19 cellular contexts compared by ENCODE assay signal in genomic region chr1:182113879-182114626, GRCh38. TPM values are rescaled to one million over a fixed set of nuclear protein-coding genes. Genes with fewer than 3 reads are reported as not detected.
DNase-seq lines count a peak whose midpoint lies in the region; ATAC-seq, FAIRE-seq and TF ChIP-seq lines count a peak whose summit lies in the region.
"Had no signal": no experiment of that assay in that cellular context is flagged by ENCODE, and none has a peak within 500 bp of the region (broad histone marks: within the 10 kb centered on the region; RNA-seq: fewer than 3 reads in every experiment).

No MANE protein-coding gene starts in this region.

- H3K9ac ChIP-seq in Loucy (ENCODE audit: low read depth, low read length, poor library complexity, severe bottlenecking), result no peak overlapping the region
- no peak overlapping the region for H3K9ac ChIP-seq in K562 (ENCODE audit: insufficient read depth in 1 of 2, low read depth in 2 of 2, low read length in 2 of 2)

- no peak for FAIRE-seq in K562 (lab: Jason Lieb, UNC)
- FAIRE-seq: colon, GM12891 had no signal

- H3K9me1 ChIP-seq in K562 (ENCODE audit: control insufficient read depth, insufficient read depth, low read length), result no peaks in the 10 kb centered on the region

- H3K4me1 ChIP-seq in Loucy (ENCODE audit: insufficient read depth, low read length, poor library complexity, severe bottlenecking), result no peaks in the 10 kb centered on the region
- H3K4me1 ChIP-seq in K562 (replicated peaks in 1 of 2; ENCODE audit: control insufficient read depth in 2 of 2, insufficient read depth in 2 of 2, low read length in 2 of 2), result peaks cover 0 to 3% of the 10 kb centered on the region in 2 experiments; a peak in 3 of 5 replicates
- H3K4me1 ChIP-seq: sigmoid colon had no signal

- H4K20me1 ChIP-seq in Loucy (ENCODE audit: insufficient read depth, low read length, poor library complexity, severe bottlenecking) (no peaks in the 10 kb centered on the region), K562 (replicated peaks; ENCODE audit: control insufficient read depth, insufficient read depth, low read length) (no peaks in the 10 kb centered on the region)

- TF ChIP-seq CTCF in Loucy (conservative IDR thresholded peaks at IDR 0.05; ENCODE audit: low read length) (no peak), K562 (IDR thresholded peaks at IDR 0.05 in 2 of 3, conservative IDR thresholded peaks at IDR 0.05 in 1 of 3; ENCODE audit: insufficient read depth in 2 of 3, low read depth in 1 of 3, low read length in 3 of 3) (no peak)

- 7% methylated on average over 9 of the region's 9 CpGs for WGBS in K562 (ENCODE audit: insufficient coverage, low coverage, missing lambda C conversion rate)

- intact Hi-C loops in K562 (cut with micrococcal nuclease) (no loop called here), left colon (cut with DNase I, micrococcal nuclease) (no loop called here)

- DNase-seq in K562 (ENCODE audit: extremely low read depth in 1 of 4, low spot score in 3 of 4) (no peak), left colon (no peak), putamen (ENCODE audit: low spot score) (peak; percentile 95)
- DNase-seq: activated effector memory CD4-positive, alpha-beta T cell treated with anti-CD3 and anti-CD28 coated beads, Interleukin-2, amount 50 U/mL, for 16 hours; NCI-H2227 treated with DMSO at 0.1 percent for 48 hours; sigmoid colon; stimulated activated naive CD8-positive, alpha-beta T cell treated with anti-CD3 and anti-CD28 coated beads, Interleukin-15, Interleukin-2, amounts not matched to agents 100 U/mL and 50 U/mL, for 24 hours; T-helper 1 cell had no signal

- peak overlapping the region; percentile 55; the same call in 1 of the 2 replicates for H2AFZ ChIP-seq in Loucy (ENCODE audit: low read length)
- 0 out of 2 replicates have a peak overlapping the region, but pooled peaks have one; percentile 15 for H2AFZ ChIP-seq in K562 (ENCODE audit: low read depth, low read length)

- POLR2A ChIA-PET in K562 (lab: Yijun Ruan, JAX), result interaction anchor here (0.8 to 1.0 kb wide), 4 partner anchors 16 to 283 kb away, joined by 3 to 4 read pairs (median 3); no protein-coding TSS in a partner anchor

- H3K4me3 ChIP-seq in Loucy (ENCODE audit: low read length, poor library complexity, severe bottlenecking) (no peak overlapping the region), K562 (no peak overlapping the region)
- H3K4me3 ChIP-seq: sigmoid colon had no signal

- no peak for TF ChIP-seq POLR2A in K562 (conservative IDR thresholded peaks at IDR 0.05)

- no peaks in the 10 kb centered on the region for H3K9me3 ChIP-seq in Loucy (ENCODE audit: insufficient read depth, low read depth, low read length)
- no peaks in the 10 kb centered on the region for H3K9me3 ChIP-seq in K562 (replicated peaks; ENCODE audit: control insufficient read depth, insufficient read depth, low read depth, low read length)
- H3K9me3 ChIP-seq: sigmoid colon had no signal

- no peaks in the 10 kb centered on the region for H3F3A ChIP-seq in Loucy (ENCODE audit: low read depth)

- no peaks in the 10 kb centered on the region for H3K27me3 ChIP-seq in Loucy (ENCODE audit: insufficient read depth, low read length, poor library complexity, severe bottlenecking)
- peaks cover 21 to 46% of the 10 kb centered on the region in 2 experiments for H3K27me3 ChIP-seq in K562 (ENCODE audit: control insufficient read depth in 2 of 2, insufficient read depth in 2 of 2, low read length in 2 of 2)

- H3K4me2 ChIP-seq in Loucy (ENCODE audit: low read depth, low read length, poor library complexity, severe bottlenecking), result peak overlapping the region; percentile 47
- H3K4me2 ChIP-seq in K562 (ENCODE audit: insufficient read depth, low read length), result no peak overlapping the region

- H3K79me2 ChIP-seq in Loucy (ENCODE audit: insufficient read depth, low read length) (no peaks in the 10 kb centered on the region), K562 (ENCODE audit: control insufficient read depth, insufficient read depth, low read length) (no peaks in the 10 kb centered on the region)

- CTCF ChIA-PET in K562 (lab: Yijun Ruan, JAX; ENCODE audit: low intra/inter-chr PET ratio), result interaction anchor here (1.1 kb wide), 1 partner anchor 29 kb away, joined by 3 read pairs; no protein-coding TSS in a partner anchor

- ATAC-seq in K562 (peak; percentile 47), left colon (peak; percentile 53), HG03439 (IDR thresholded peaks at IDR 0.05; ENCODE audit: unreplicated experiment) (no peak), GM19395 (IDR thresholded peaks at IDR 0.05; ENCODE audit: unreplicated experiment) (no peak), GM19455 (IDR thresholded peaks at IDR 0.05; ENCODE audit: unreplicated experiment) (no peak), HG02610 (IDR thresholded peaks at IDR 0.05; ENCODE audit: unreplicated experiment) (no peak)
- ATAC-seq: Panc1; stimulated activated naive CD8-positive, alpha-beta T cell treated with anti-CD3 and anti-CD28 coated beads, Interleukin-15, Interleukin-2, amounts not matched to agents 100 U/mL and 50 U/mL, for 24 hours had no signal

- TF ChIP-seq EP300 in K562 (IDR thresholded peaks at IDR 0.05; ENCODE audit: low read length), result no peak

- H3K36me3 ChIP-seq in Loucy (ENCODE audit: insufficient read depth, low read length), result no peaks in the 10 kb centered on the region
- no peaks in the 10 kb centered on the region for H3K36me3 ChIP-seq in K562 (ENCODE audit: control insufficient read depth, insufficient read depth, low read length)
- H3K36me3 ChIP-seq: sigmoid colon had no signal

- H3K9me2 ChIP-seq in Loucy (replicated peaks; ENCODE audit: low read depth, low read length), result no peaks in the 10 kb centered on the region

- in situ Hi-C loops in K562 (cut with MboI), result no loop called here

- H3K27ac ChIP-seq in K562 (ENCODE audit: extremely low read depth, low read depth, low read length), result no peak overlapping the region
- H3K27ac ChIP-seq: sigmoid colon had no signal

- BruUV-seq in K562 (replicated peaks; lab: Mats Ljungman, UMichigan), result no TSS peak

- no peak for TF ChIP-seq RAD21 in K562 (CRISPR knock-in tag; conservative IDR thresholded peaks at IDR 0.05 in 1 of 2, IDR thresholded peaks at IDR 0.05 in 1 of 2)

TF ChIP-seq in K562, 482 proteins besides CTCF, POLR2A, EP300 and RAD21:
- TF ChIP-seq DPF2 (IDR thresholded peaks at IDR 0.05) (no peak), KDM2B (CRISPR knock-in tag; IDR thresholded peaks at IDR 0.05) (no peak)
TF ChIP-seq in K562: peak in this region for 0.

RNA-seq across cellular contexts. Expression of gene ZNF648, which starts 52.5 kb away (rescaled TPM):
- total RNA-seq in K562 (2011; cell fraction: chromatin; rRNA removed; ENCODE audit: low replicate concordance), result not detected in 2 replicates
- not detected in 2 replicates for total RNA-seq in K562 (2011; cell fraction: nucleolus; rRNA removed)
- 0.07 TPM in 1 of 2 replicates, not detected in the other for total RNA-seq in K562 (2011; cell fraction: nucleoplasm; rRNA removed)
- total RNA-seq in K562 (2014; rRNA removed) (0.18 and 0.20 TPM in 2 replicates), K562 (2014; rRNA removed; fragmentation: Illumina TruSeq; extraction: Trizol) (0.06 and 0.15 TPM in 2 replicates), K562 (2015; rRNA removed; fragmentation: Illumina TruSeq; extraction: Trizol) (0.11 and 0.34 TPM in 2 replicates), K562 (2021) (0.22 and 0.27 TPM in 2 replicates), left colon (not detected)
- polyA plus RNA-seq in K562 (2011; rRNA removed) (not detected in 2 replicates), K562 (2014; fragmentation: Illumina TruSeq; extraction: Trizol) (0.18 and 0.21 TPM in 2 replicates), K562 (2014; fragmentation: Nextera tagmentation; extraction: Ambion mirVana) (under 1 TPM in 1 of 2 experiments, not detected in 1; 0.06 TPM), K562 (2014; rRNA removed) (0.11 and 0.25 TPM in 2 replicates)
- polyA plus RNA-seq in K562 (2011; cell fraction: cytosol; rRNA removed), result not detected in 2 replicates
- not detected in 2 replicates for polyA plus RNA-seq in K562 (2011; cell fraction: nucleus; rRNA removed)
- 0.10 and 0.14 TPM in 2 replicates for polyA plus RNA-seq in K562 (2012)
- polyA minus RNA-seq in K562 (2011; rRNA and poly(A)+ RNA removed), result not detected in 2 replicates
- not detected in 2 replicates for polyA minus RNA-seq in K562 (2011; cell fraction: cytosol; rRNA and poly(A)+ RNA removed)
- not detected in 2 replicates for polyA minus RNA-seq in K562 (2011; cell fraction: nucleus; rRNA and poly(A)+ RNA removed)
- total RNA-seq: fibroblast of lung, mucosa of gallbladder had no signal
- polyA plus RNA-seq: BJ, fibroblast of lung had no signal

Comparison
In these comparisons a context has a peak if more than half of its experiments do, and no peak if none do; other contexts are left out.
1. ATAC-seq: peak in K562 (single experiment) and left colon (single experiment); none in HG03439 (single experiment), GM19395 (single experiment), GM19455 (single experiment) and HG02610 (single experiment).